In the genomic region with DNA sequence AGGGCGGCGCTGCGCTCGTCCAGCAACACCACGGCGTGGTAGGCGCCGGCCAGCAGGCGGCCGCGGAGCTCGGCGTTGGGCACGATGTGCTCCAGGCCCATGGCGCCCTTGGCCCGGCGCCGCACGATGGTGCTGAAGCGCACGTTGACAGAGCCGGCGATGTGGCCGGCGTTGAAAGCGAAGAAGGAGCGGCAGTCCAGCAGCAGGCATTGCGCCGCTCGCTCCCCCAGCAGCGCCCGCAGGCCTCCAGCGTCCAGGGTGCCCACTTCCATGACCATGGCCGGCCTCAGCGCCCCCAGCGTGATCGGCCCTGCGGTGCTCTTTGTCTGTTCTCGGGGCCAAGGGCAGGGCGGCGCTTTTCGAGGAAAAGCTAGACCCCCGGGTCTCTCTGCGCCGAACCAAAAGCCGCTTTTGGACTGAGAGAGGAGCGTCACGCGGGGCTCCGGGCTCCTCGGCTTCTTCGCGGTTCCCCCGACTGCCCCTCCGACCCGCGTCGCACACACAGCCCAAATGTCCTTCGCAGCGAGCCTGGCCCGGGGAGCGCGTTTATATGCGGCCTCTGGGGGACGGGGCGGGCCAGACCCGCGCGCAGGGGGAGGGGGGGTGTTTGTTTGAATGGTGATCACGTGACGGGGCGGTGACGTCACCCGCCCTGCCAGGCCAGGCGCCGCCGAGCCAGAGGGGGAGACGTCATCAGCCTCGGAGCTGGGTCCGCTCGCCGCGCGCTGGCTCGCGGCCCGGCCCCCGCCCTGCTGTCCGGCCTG, we compare ENCODE assay signal across 8 cellular contexts. TPM values are rescaled to one million over a fixed set of nuclear protein-coding genes. Genes with fewer than 3 reads are reported as not detected.
DNase-seq lines count a peak whose midpoint lies in the region; ATAC-seq, FAIRE-seq and TF ChIP-seq lines count a peak whose summit lies in the region.

TSS of gene DUSP1 (minus strand) at position 521 of the 764 bp plus-strand sequence. CDS start at position 278, 243 bp downstream.

- H3K4me2 ChIP-seq in mammary epithelial cell (ENCODE audit: insufficient read depth, low read depth, low read length): peak within 1 kb of the TSS; percentile 89

- ATAC-seq in GM18868 (IDR thresholded peaks at IDR 0.05; ENCODE audit: unreplicated experiment) (peak; percentile 55), HG03103 (IDR thresholded peaks at IDR 0.05; ENCODE audit: low read depth, unreplicated experiment) (peak; percentile 44)

- CTCF ChIA-PET in AG04449 (lab: Yijun Ruan, JAX): interaction anchor here (0.9 to 6.6 kb wide), 19 partner anchors 8 to 188 kb away, joined by 3 to 66 read pairs (median 4); partner anchors contain the start of gene RPL26L1
- CTCF ChIA-PET in mammary epithelial cell (lab: Charles Lee; ENCODE audit: low non-redundant PET): interaction anchor here (0.5 to 1.0 kb wide), 4 partner anchors 44 to 162 kb away, joined by 3 to 4 read pairs (median 4); no protein-coding TSS in a partner anchor

- dilution Hi-C loops in mammary epithelial cell (cut with HindIII; ENCODE audit: low sequenced_read_pairs): no loop called here

- TF ChIP-seq CTCF in AG04449 (IDR thresholded peaks at IDR 0.05; ENCODE audit: insufficient read depth, low read length, missing control alignments) (peak; percentile 69), WI38 (IDR thresholded peaks at IDR 0.05; ENCODE audit: low read depth, low read length) (peak; percentile 22; the same call in 1 of the 2 replicates), mammary epithelial cell (conservative IDR thresholded peaks at IDR 0.05 in 1 of 2, IDR thresholded peaks at IDR 0.05 in 1 of 2; ENCODE audit: extremely low read depth in 1 of 2, insufficient read depth in 1 of 2, low read depth in 1 of 2, low read length in 2 of 2) (peak; percentile 29 to 59)

- H2AFZ ChIP-seq in mammary epithelial cell (ENCODE audit: low read depth, low read length): peak within 1 kb of the TSS; percentile 29

- WGBS in mammary epithelial cell (ENCODE audit: low coverage, missing lambda C conversion rate): 0% methylated on average over 26 of the region's 89 CpGs
- WGBS in small intestine, 3 donors: 0 to 1% (median 0%) methylated on average over 57 to 89 of the region's 89 CpGs

- H3K79me2 ChIP-seq in mammary epithelial cell (ENCODE audit: insufficient read depth, low read length): peaks cover 32% of the 10 kb centered on the region

- H3K9me3 ChIP-seq in mammary epithelial cell (replicated peaks; ENCODE audit: insufficient read depth, low read length) (no peaks in the 10 kb centered on the region), small intestine (ENCODE audit: control insufficient read depth, low read depth) (no peaks in the 10 kb centered on the region)

- H3K4me3 ChIP-seq in AG04449 (ENCODE audit: low read depth, low read length) (peak within 1 kb of the TSS; percentile 82), WI38 (ENCODE audit: low read depth, low read length) (peak within 1 kb of the TSS; percentile 96), mammary epithelial cell (replicated peaks in 1 of 3; ENCODE audit: insufficient read depth in 1 of 3, low read depth in 2 of 3, low read length in 3 of 3) (peak within 1 kb of the TSS; percentile 70 to 92 (median 73)), small intestine (ENCODE audit: low read depth in 1 of 2, low read length in 2 of 2) (peak within 1 kb of the TSS; percentile 70 to 86)

- peaks cover 57% of the 10 kb centered on the region for H3K4me1 ChIP-seq in mammary epithelial cell (ENCODE audit: insufficient read depth, low read length)
- H3K4me1 ChIP-seq in small intestine (ENCODE audit: control insufficient read depth in 2 of 2, insufficient read depth in 1 of 2, low read depth in 1 of 2, low read length in 1 of 2): peaks cover 8 to 13% of the 10 kb centered on the region in 2 donors

- DNase-seq in AG04449 (ENCODE audit: low read depth, low spot score) (peak; percentile 79), NCI-H2171 treated with DMSO at 0.1 percent for 48 hours (lab: John Stamatoyannopoulos, UW) (peak; percentile 72), mammary epithelial cell (peak; percentile 95), iPS-NIHi11 (ENCODE audit: low spot score) (peak; percentile 97), small intestine (peak; percentile 97)

- no peak for FAIRE-seq in small intestine (lab: Jason Lieb, UNC)

- POLR2A ChIA-PET in AG04449 (lab: Yijun Ruan, JAX): interaction anchor here (0.6 to 9.9 kb wide), 59 partner anchors 10 to 213 kb away, joined by 3 to 149 read pairs (median 5); partner anchors contain the start of genes ATP6V0E1 and RPL26L1

- H3K36me3 ChIP-seq in mammary epithelial cell (ENCODE audit: insufficient read depth, low read length): no peaks in the 10 kb centered on the region
- H3K36me3 ChIP-seq in small intestine (ENCODE audit: control insufficient read depth in 2 of 2, insufficient read depth in 2 of 2, low read length in 2 of 2): peaks cover 5 to 18% of the 10 kb centered on the region in 2 donors

- H4K20me1 ChIP-seq in mammary epithelial cell (ENCODE audit: insufficient read depth, low read length): no peaks in the 10 kb centered on the region

- peak within 1 kb of the TSS; percentile 93 for H3K27ac ChIP-seq in mammary epithelial cell (ENCODE audit: insufficient read depth, low read depth, low read length)
- peak within 1 kb of the TSS; percentile 98 to 99 for H3K27ac ChIP-seq in small intestine (ENCODE audit: low read depth in 1 of 2, low read length in 1 of 2)

- H3K9ac ChIP-seq in mammary epithelial cell (ENCODE audit: insufficient read depth, low read length): peak within 1 kb of the TSS; percentile 96

- in situ Hi-C loops in mammary epithelial cell (cut with MboI; ENCODE audit: low sequenced_read_pairs in 2 of 2): loop anchor here in 1 of 2 donors (5.0 to 10.0 kb wide), 2 partner anchors 39 to 94 kb away; no protein-coding TSS in a partner anchor

- H3K27me3 ChIP-seq in mammary epithelial cell (ENCODE audit: insufficient read depth, low read length): no peaks in the 10 kb centered on the region
- H3K27me3 ChIP-seq in small intestine (ENCODE audit: control insufficient read depth in 2 of 2, insufficient read depth in 2 of 2, low read length in 2 of 2): no peaks in the 10 kb centered on the region

- intact Hi-C loops in mammary epithelial cell (cut with micrococcal nuclease): loop anchor here (1.0 kb wide), 7 partner anchors 38 to 184 kb away; no protein-coding TSS in a partner anchor

- TSS peak; percentile 37 for BruUV-seq in mammary epithelial cell (replicated peaks; lab: Mats Ljungman, UMichigan)

RNA-seq across cellular contexts. Expression of gene DUSP1, which starts in this region (rescaled TPM):
- 10 to 100 TPM; 20.7 to 28.8 TPM for total RNA-seq in mammary epithelial cell
- polyA plus RNA-seq in mammary epithelial cell (19.1 TPM), small intestine (100 to 1,000 TPM in 1 of 3 donors, 10 to 100 TPM in 2; 64.4 to 216 (median 65.4) TPM)
- polyA minus RNA-seq in mammary epithelial cell: 22.7 TPM

Comparison
In these comparisons a context has a peak if more than half of its experiments do, and no peak if none do; other contexts are left out.
1. Peak in every context shown above with its lines: DNase-seq, ATAC-seq, H3K4me3 ChIP-seq and H3K27ac ChIP-seq.